In the genomic region with DNA sequence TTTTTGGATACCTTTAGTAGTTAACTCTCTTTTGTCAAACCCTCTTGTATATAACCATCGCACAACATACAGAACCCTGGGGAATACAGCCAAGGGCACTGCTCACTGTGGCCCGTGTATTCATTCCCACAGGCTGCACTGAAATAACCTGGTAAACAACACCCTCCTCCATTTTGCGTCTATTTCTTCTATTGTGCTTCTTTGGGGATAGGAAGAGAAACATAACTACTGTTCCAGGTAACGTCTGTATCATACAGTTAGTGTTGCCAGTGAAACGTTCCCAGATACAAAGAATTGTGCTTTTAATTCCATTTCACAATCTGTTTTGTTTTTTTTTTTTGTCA, we compare ENCODE assay signal across 9 cellular contexts. TPM values are rescaled to one million over a fixed set of nuclear protein-coding genes. Genes with fewer than 3 reads are reported as not detected.
DNase-seq lines count a peak whose midpoint lies in the region; ATAC-seq and TF ChIP-seq lines count a peak whose summit lies in the region.
"Had no signal": no experiment of that assay in that cellular context is flagged by ENCODE, and none has a peak within 500 bp of the region (broad histone marks: within the 10 kb centered on the region; RNA-seq: fewer than 3 reads in every experiment).

No MANE protein-coding gene starts in this region.

- H3K9me3 Mint-ChIP-seq in activated naive CD4-positive, alpha-beta T cell treated with anti-CD3 and anti-CD28 coated beads, Interleukin-2, amount 10 ng/mL, durations not matched to agents 7 days and 5 days, result no peaks in the 10 kb centered on the region

- peaks cover 0 to 4% of the 10 kb centered on the region in 2 donors for H3K36me3 ChIP-seq in body of pancreas (replicated peaks in 1 of 2; ENCODE audit: insufficient read depth in 1 of 2, low read depth in 2 of 2)
- peaks cover 6% of the 10 kb centered on the region for H3K36me3 ChIP-seq in mucosa of stomach (ENCODE audit: control insufficient read depth, insufficient read depth, low read length)
- peaks cover 59% of the 10 kb centered on the region for H3K36me3 ChIP-seq in upper lobe of right lung

- H3K27me3 Mint-ChIP-seq in activated naive CD4-positive, alpha-beta T cell treated with anti-CD3 and anti-CD28 coated beads, Interleukin-2, amount 10 ng/mL, durations not matched to agents 7 days and 5 days, result no peaks in the 10 kb centered on the region

- H3K9me3 ChIP-seq in body of pancreas, result no peaks in the 10 kb centered on the region
- no peaks in the 10 kb centered on the region for H3K9me3 ChIP-seq in mucosa of stomach (ENCODE audit: control insufficient read depth, low read length)
- H3K9me3 ChIP-seq in upper lobe of right lung, result no peaks in the 10 kb centered on the region

- TF ChIP-seq CTCF in body of pancreas (IDR thresholded peaks at IDR 0.05), result no peak
- TF ChIP-seq CTCF in upper lobe of right lung (IDR thresholded peaks at IDR 0.05), result no peak

- no peak for TF ChIP-seq POLR2A in body of pancreas (IDR thresholded peaks at IDR 0.05)

- peak overlapping the region; percentile 15 for H3K9ac ChIP-seq in mucosa of stomach (ENCODE audit: low read length)

- H3K4me1 Mint-ChIP-seq in activated naive CD4-positive, alpha-beta T cell treated with anti-CD3 and anti-CD28 coated beads, Interleukin-2, amount 10 ng/mL, durations not matched to agents 7 days and 5 days, result peaks cover 49% of the 10 kb centered on the region

- peak overlapping the region; percentile 92 for H3K27ac Mint-ChIP-seq in activated naive CD4-positive, alpha-beta T cell treated with anti-CD3 and anti-CD28 coated beads, Interleukin-2, amount 10 ng/mL, durations not matched to agents 7 days and 5 days

- H3K27me3 ChIP-seq in body of pancreas (no peaks in the 10 kb centered on the region), mucosa of stomach (ENCODE audit: control insufficient read depth, insufficient read depth, low read length) (no peaks in the 10 kb centered on the region), upper lobe of right lung (no peaks in the 10 kb centered on the region)

- CTCF ChIA-PET in activated naive CD4-positive, alpha-beta T cell treated with anti-CD3 and anti-CD28 coated beads, Interleukin-2, amount 10 ng/mL, durations not matched to agents 7 days and 5 days (lab: Charles Lee), result no interaction called here

- DNase-seq in activated naive CD4-positive, alpha-beta T cell treated with anti-CD3 and anti-CD28 coated beads, Interleukin-2, amount 10 ng/mL, durations not matched to agents 7 days and 5 days, result no peak
- no peak for DNase-seq in activated naive CD4-positive, alpha-beta T cell treated with Interleukin-2 at 50 U/mL for 16 hours
- no peak for DNase-seq in body of pancreas
- DNase-seq in upper lobe of right lung, result no peak
- DNase-seq in SHP77 (lab: John Stamatoyannopoulos, UW), result no peak
- DNase-seq in HUDEP-2 (lab: John Stamatoyannopoulos, UW; ENCODE audit: unreplicated experiment in 76 of 76), result no peak
- DNase-seq: NCI-H524 had no signal

- intact Hi-C loops in body of pancreas (cut with DNase I), result no loop called here
- intact Hi-C loops in upper lobe of right lung (cut with DNase I), result no loop called here

- ATAC-seq in body of pancreas, result peak; percentile 6
- no peak for ATAC-seq in upper lobe of right lung
- ATAC-seq in GM21529 (IDR thresholded peaks at IDR 0.05; ENCODE audit: unreplicated experiment), result no peak

- no peak overlapping the region for H3K4me3 Mint-ChIP-seq in activated naive CD4-positive, alpha-beta T cell treated with anti-CD3 and anti-CD28 coated beads, Interleukin-2, amount 10 ng/mL, durations not matched to agents 7 days and 5 days

- H3K27ac ChIP-seq in body of pancreas (peak overlapping the region; percentile 54 to 89 (median 78)), upper lobe of right lung (peak overlapping the region; percentile 52)

- H3K36me3 Mint-ChIP-seq in activated naive CD4-positive, alpha-beta T cell treated with anti-CD3 and anti-CD28 coated beads, Interleukin-2, amount 10 ng/mL, durations not matched to agents 7 days and 5 days, result peaks cover 73% of the 10 kb centered on the region

- H3K4me1 ChIP-seq in body of pancreas, result peaks cover 35% of the 10 kb centered on the region
- peaks cover 22% of the 10 kb centered on the region for H3K4me1 ChIP-seq in mucosa of stomach (ENCODE audit: control insufficient read depth, insufficient read depth, low read length)
- peaks cover 25% of the 10 kb centered on the region for H3K4me1 ChIP-seq in upper lobe of right lung

- H3K4me3 ChIP-seq in body of pancreas, result no peak overlapping the region
- no peak overlapping the region for H3K4me3 ChIP-seq in mucosa of stomach (ENCODE audit: low read length)
- H3K4me3 ChIP-seq in upper lobe of right lung, result no peak overlapping the region

- WGBS in body of pancreas, 2 donors, result 18 to 29% methylated on average over 5 of the region's 5 CpGs

RNA-seq across cellular contexts. Expression of gene C12orf76, which starts 9.6 kb away (rescaled TPM):
- total RNA-seq in body of pancreas, result 10 to 100 TPM in 1 of 2 donors, 1 to 10 TPM in 1; 2.0 to 15.3 TPM
- total RNA-seq in upper lobe of right lung, result 25.0 TPM

RNA-seq across cellular contexts. Expression of gene ANKRD13A, which starts 39.5 kb away (rescaled TPM):
- total RNA-seq in body of pancreas, result 10 to 100 TPM; 33.0 to 35.0 TPM
- 54.0 TPM for total RNA-seq in upper lobe of right lung

RNA-seq across cellular contexts. Expression of gene GIT2, which starts 42.5 kb away (rescaled TPM):
- total RNA-seq in body of pancreas, result 10 to 100 TPM; 44.4 to 50.1 TPM
- 52.1 TPM for total RNA-seq in upper lobe of right lung
